1 cellular context compared by ENCODE assay signal in the genomic region with DNA sequence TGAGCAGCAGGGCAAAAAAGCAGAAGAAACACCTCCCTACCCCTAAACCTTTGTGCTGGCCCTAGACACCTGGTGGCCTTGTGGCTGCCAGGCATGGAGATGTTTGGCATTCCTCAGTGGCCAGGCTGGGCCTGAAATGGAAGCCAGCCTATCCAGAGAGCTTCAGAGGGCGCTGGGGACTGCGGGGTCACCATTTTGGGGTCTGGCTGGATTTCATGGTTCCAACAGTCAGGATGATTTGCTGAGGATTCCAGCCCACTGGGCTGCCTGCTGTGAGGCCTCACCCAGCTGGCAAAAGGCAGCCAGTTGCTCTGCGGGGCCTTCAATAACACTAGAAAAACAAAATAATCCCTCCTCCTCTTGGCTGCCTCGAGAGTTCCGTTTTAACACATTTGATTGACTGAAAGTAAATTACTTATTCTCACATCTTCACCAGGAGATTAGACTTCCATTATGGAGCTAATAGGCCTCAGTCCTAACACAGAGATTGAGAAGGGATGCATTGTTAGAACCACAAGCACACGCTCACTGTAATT.
TF ChIP-seq lines count a peak whose summit lies in the region.

No MANE protein-coding gene starts in this region.

TF ChIP-seq in IMR-90, 13 proteins besides CTCF, POLR2A, EP300 and RAD21 (continued from another document):
- no peak for TF ChIP-seq SMC3 (IDR thresholded peaks at IDR 0.05; ENCODE audit: low read depth, low read length)
- TF ChIP-seq MAZ (IDR thresholded peaks at IDR 0.05; ENCODE audit: borderline replicate concordance, low read depth, low read length), result no peak
- no peak for TF ChIP-seq CHD1 (IDR thresholded peaks at IDR 0.05; ENCODE audit: low read depth, low read length)
- TF ChIP-seq FOS (IDR thresholded peaks at IDR 0.05; ENCODE audit: low read depth, low read length), result no peak
- TF ChIP-seq, protein P1, sequence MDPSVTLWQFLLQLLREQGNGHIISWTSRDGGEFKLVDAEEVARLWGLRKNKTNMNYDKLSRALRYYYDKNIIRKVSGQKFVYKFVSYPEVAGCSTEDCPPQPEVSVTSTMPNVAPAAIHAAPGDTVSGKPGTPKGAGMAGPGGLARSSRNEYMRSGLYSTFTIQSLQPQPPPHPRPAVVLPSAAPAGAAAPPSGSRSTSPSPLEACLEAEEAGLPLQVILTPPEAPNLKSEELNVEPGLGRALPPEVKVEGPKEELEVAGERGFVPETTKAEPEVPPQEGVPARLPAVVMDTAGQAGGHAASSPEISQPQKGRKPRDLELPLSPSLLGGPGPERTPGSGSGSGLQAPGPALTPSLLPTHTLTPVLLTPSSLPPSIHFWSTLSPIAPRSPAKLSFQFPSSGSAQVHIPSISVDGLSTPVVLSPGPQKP (IDR thresholded peaks at IDR 0.05; ENCODE audit: borderline replicate concordance, low read depth, low read length), result no peak
- TF ChIP-seq BHLHE40 (IDR thresholded peaks at IDR 0.05; ENCODE audit: low read depth, low read length), result no peak
- TF ChIP-seq, protein P2, sequence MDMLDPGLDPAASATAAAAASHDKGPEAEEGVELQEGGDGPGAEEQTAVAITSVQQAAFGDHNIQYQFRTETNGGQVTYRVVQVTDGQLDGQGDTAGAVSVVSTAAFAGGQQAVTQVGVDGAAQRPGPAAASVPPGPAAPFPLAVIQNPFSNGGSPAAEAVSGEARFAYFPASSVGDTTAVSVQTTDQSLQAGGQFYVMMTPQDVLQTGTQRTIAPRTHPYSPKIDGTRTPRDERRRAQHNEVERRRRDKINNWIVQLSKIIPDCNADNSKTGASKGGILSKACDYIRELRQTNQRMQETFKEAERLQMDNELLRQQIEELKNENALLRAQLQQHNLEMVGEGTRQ (IDR thresholded peaks at IDR 0.05; ENCODE audit: low read depth, low read length), result no peak
- no peak for TF ChIP-seq CEBPB (IDR thresholded peaks at IDR 0.05; ENCODE audit: low read depth, low read length)
